26 cellular contexts compared by ENCODE assay signal in genomic region chr15:27036210-27036609, GRCh38.
"Had no signal": no experiment of that assay in that cellular context is flagged by ENCODE, and none has a peak within 500 bp of the region (broad histone marks: within the 10 kb centered on the region; RNA-seq: fewer than 3 reads in every experiment).

No MANE protein-coding gene starts in this region.

- DNase-seq: stimulated activated CD4-positive, alpha-beta T cell treated with anti-CD3 and anti-CD28 coated beads, Interleukin-2, amount 100 ng/mL, for 48 hours; stimulated activated CD4-positive, alpha-beta T cell treated with anti-CD3 and anti-CD28 coated beads, Interleukin-4, amount 100 ng/mL, for 1 hour; stimulated activated CD4-positive, alpha-beta T cell treated with anti-CD3 and anti-CD28 coated beads, Interleukin-4, amount 100 ng/mL, for 24 hours; stimulated activated CD4-positive, alpha-beta T cell treated with anti-CD3 and anti-CD28 coated beads, Interleukin-4, amount 100 ng/mL, for 4 hours; stimulated activated CD8-positive, alpha-beta memory T cell treated with anti-CD3 and anti-CD28 coated beads, Interleukin-4, amount 100 ng/mL, for 48 hours; stimulated activated naive B cell treated with anti-CD40 and anti-IgM and Interleukin-4, amounts not matched to agents 10 μg/mL and 1 μg/mL and 100 μg/mL, for 72 hours; stimulated activated naive CD4-positive, alpha-beta T cell; stimulated activated naive CD4-positive, alpha-beta T cell treated with Interleukin-2 at 50 U/mL for 16 hours; stimulated activated naive CD8-positive, alpha-beta T cell treated with anti-CD3 and anti-CD28 coated beads, Interleukin-15, amount 100 ng/mL, for 72 hours; stimulated activated naive CD8-positive, alpha-beta T cell treated with anti-CD3 and anti-CD28 coated beads, Interleukin-15, Interleukin-2, amounts not matched to agents 100 U/mL and 50 U/mL, for 24 hours; stomach; substantia nigra; testis; thyroid gland; tibial artery; transverse colon; trophoblast cell; upper lobe of right lung; uterus had no signal

- H3K27ac ChIP-seq: stomach, suprapubic skin, testis, thoracic aorta, thyroid gland, tibial artery, tibial nerve, transverse colon, upper lobe of left lung, upper lobe of right lung, uterus, vagina had no signal

- H3K4me3 ChIP-seq: stomach, suprapubic skin, testis, thoracic aorta, thyroid gland, tibial artery, tibial nerve, transverse colon, upper lobe of left lung, upper lobe of right lung, uterus, vagina had no signal

- ATAC-seq: stimulated activated memory B cell treated with anti-CD40 and anti-IgM and Interleukin-4, amounts not matched to agents 10 μg/mL and 1 μg/mL and 100 μg/mL, for 72 hours; stimulated activated naive B cell treated with anti-CD40 and anti-IgM and Interleukin-4, amounts not matched to agents 10 μg/mL and 1 μg/mL and 100 μg/mL, for 72 hours; stimulated activated naive CD8-positive, alpha-beta T cell treated with anti-CD3 and anti-CD28 coated beads, Interleukin-15, amount 100 ng/mL, for 72 hours; stimulated activated naive CD8-positive, alpha-beta T cell treated with anti-CD3 and anti-CD28 coated beads, Interleukin-15, Interleukin-2, amounts not matched to agents 100 U/mL and 50 U/mL, for 24 hours; upper lobe of right lung had no signal

- FAIRE-seq: urothelium cell line had no signal

- H3K4me1 ChIP-seq: stomach, suprapubic skin, testis, thyroid gland, tibial artery, tibial nerve, transverse colon, upper lobe of left lung, upper lobe of right lung, uterus, vagina had no signal

- H3K36me3 ChIP-seq: stomach, suprapubic skin, thoracic aorta, thyroid gland, tibial artery, tibial nerve, transverse colon, upper lobe of left lung, upper lobe of right lung, uterus, vagina had no signal

- H3K9me3 ChIP-seq: suprapubic skin, testis, thoracic aorta, thyroid gland, tibial nerve, upper lobe of left lung, upper lobe of right lung, uterus, vagina had no signal

- H3K27me3 ChIP-seq: stomach, suprapubic skin, testis, thyroid gland, tibial artery, tibial nerve, transverse colon, upper lobe of left lung, upper lobe of right lung, uterus, vagina had no signal
